26 cellular contexts compared by ENCODE assay signal in genomic region chr14:103366741-103367140, GRCh38.
"Had no signal": no experiment of that assay in that cellular context is flagged by ENCODE, and none has a peak within 500 bp of the region (broad histone marks: within the 10 kb centered on the region; RNA-seq: fewer than 3 reads in every experiment).

No MANE protein-coding gene starts in this region.

- H3K4me3 Mint-ChIP-seq: immature natural killer cell; mesothelial cell of epicardium; natural killer cell; nephron progenitor cell; stimulated activated naive B cell treated with anti-CD40 and anti-IgM and Interleukin-4, amounts not matched to agents 10 μg/mL and 1 μg/mL and 100 μg/mL, for 72 hours had no signal

- H3K27me3 ChIP-seq: left lung, ovary, right atrium auricular region, right lobe of liver, stomach, testis, tibial artery, upper lobe of right lung had no signal

- DNase-seq: hypothalamus; immature natural killer cell; kidney; left colon; left lung; lower lobe of right lung; mammary epithelial cell; mesenchymal stem cell; naive B cell; natural killer cell; nephron progenitor cell; ovary; right lobe of liver; stimulated activated CD4-positive, alpha-beta T cell treated with anti-CD3 and anti-CD28 coated beads, Interleukin-1b, Interleukin-23, amount 100 ng/mL, for 48 hours; stimulated activated CD4-positive, alpha-beta T cell treated with anti-CD3 and anti-CD28 coated beads, Interleukin-2, amount 100 ng/mL, for 48 hours; stimulated activated naive B cell treated with anti-CD40 and anti-IgM and Interleukin-4, amounts not matched to agents 10 μg/mL and 1 μg/mL and 100 μg/mL, for 72 hours; stimulated activated naive CD8-positive, alpha-beta T cell treated with anti-CD3 and anti-CD28 coated beads, Interleukin-15, Interleukin-2, amounts not matched to agents 100 U/mL and 50 U/mL, for 24 hours; stomach; testis; tibial artery; trophoblast cell; upper lobe of right lung had no signal

- H3K27ac ChIP-seq: left lung, lower lobe of right lung, ovary, right atrium auricular region, right lobe of liver, stomach, testis, tibial artery, upper lobe of right lung had no signal

- ATAC-seq: left colon; left lung; lower lobe of right lung; natural killer cell; right lobe of liver; stimulated activated naive B cell treated with anti-CD40 and anti-IgM and Interleukin-4, amounts not matched to agents 10 μg/mL and 1 μg/mL and 100 μg/mL, for 72 hours; stimulated activated naive CD8-positive, alpha-beta T cell treated with anti-CD3 and anti-CD28 coated beads, Interleukin-15, Interleukin-2, amounts not matched to agents 100 U/mL and 50 U/mL, for 24 hours; upper lobe of right lung had no signal

- H3K4me1 ChIP-seq: left lung, lower lobe of right lung, right atrium auricular region, right lobe of liver, stomach, testis, tibial artery, upper lobe of right lung had no signal

- H3K9me3 ChIP-seq: right lobe of liver, testis had no signal

- H3K4me3 ChIP-seq: left lung, lower lobe of right lung, ovary, right atrium auricular region, right lobe of liver, smooth muscle cell, stomach, testis, tibial artery, upper lobe of right lung had no signal

- H3K36me3 ChIP-seq: left lung, lower lobe of right lung, ovary, right atrium auricular region, right lobe of liver, stomach, tibial artery, upper lobe of right lung had no signal

- H3K4me1 Mint-ChIP-seq: immature natural killer cell; mesothelial cell of epicardium; naive B cell; natural killer cell; stimulated activated naive B cell treated with anti-CD40 and anti-IgM and Interleukin-4, amounts not matched to agents 10 μg/mL and 1 μg/mL and 100 μg/mL, for 72 hours had no signal

- H3K27ac Mint-ChIP-seq: immature natural killer cell; mesothelial cell of epicardium; naive B cell; natural killer cell; nephron progenitor cell; progenitor cell of endocrine pancreas; stimulated activated naive B cell treated with anti-CD40 and anti-IgM and Interleukin-4, amounts not matched to agents 10 μg/mL and 1 μg/mL and 100 μg/mL, for 72 hours had no signal

- H3K27me3 Mint-ChIP-seq: progenitor cell of endocrine pancreas had no signal

- H3K36me3 Mint-ChIP-seq: natural killer cell had no signal

- H3K4me2 ChIP-seq: smooth muscle cell had no signal
